ENCODE assay signal across 9 cellular contexts in genomic region chr16:2857451-2858244, GRCh38. TPM values are rescaled to one million over a fixed set of nuclear protein-coding genes. Genes with fewer than 3 reads are reported as not detected.
DNase-seq lines count a peak whose midpoint lies in the region; TF ChIP-seq lines count a peak whose summit lies in the region.
"Had no signal": no experiment of that assay in that cellular context is flagged by ENCODE, and none has a peak within 500 bp of the region (broad histone marks: within the 10 kb centered on the region; RNA-seq: fewer than 3 reads in every experiment).

A gene with protein sequence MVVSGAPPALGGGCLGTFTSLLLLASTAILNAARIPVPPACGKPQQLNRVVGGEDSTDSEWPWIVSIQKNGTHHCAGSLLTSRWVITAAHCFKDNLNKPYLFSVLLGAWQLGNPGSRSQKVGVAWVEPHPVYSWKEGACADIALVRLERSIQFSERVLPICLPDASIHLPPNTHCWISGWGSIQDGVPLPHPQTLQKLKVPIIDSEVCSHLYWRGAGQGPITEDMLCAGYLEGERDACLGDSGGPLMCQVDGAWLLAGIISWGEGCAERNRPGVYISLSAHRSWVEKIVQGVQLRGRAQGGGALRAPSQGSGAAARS (minus strand): TSS chr16:2858170. CDS start chr16:2858104, 66 bp downstream.

- peaks cover 0 to 2% of the 10 kb centered on the region in 2 experiments for H3K36me3 ChIP-seq in trophoblast cell (ENCODE audit: control insufficient read depth in 1 of 2, insufficient read depth in 2 of 2, low read length in 2 of 2)

- H3K4me1 ChIP-seq in trophoblast cell (ENCODE audit: control insufficient read depth in 1 of 2, insufficient read depth in 2 of 2, low read length in 2 of 2): peaks cover 16 to 17% of the 10 kb centered on the region in 2 experiments

- H2BK120ac ChIP-seq in trophoblast cell (ENCODE audit: insufficient read depth, low read length, poor library complexity): peak within 1 kb of the TSS; percentile 30

- H3K4me3 ChIP-seq in epithelial cell of proximal tubule (ENCODE audit: low read depth, low read length): peak within 1 kb of the TSS; percentile 41
- H3K4me3 ChIP-seq in trophoblast cell (ENCODE audit: low read depth, low read length): peak within 1 kb of the TSS; percentile 7

- peak within 1 kb of the TSS; percentile 40 for H3K18ac ChIP-seq in trophoblast cell (ENCODE audit: low read length)

- peak within 1 kb of the TSS; percentile 2 for H2AFZ ChIP-seq in trophoblast cell (ENCODE audit: insufficient read depth, low read length, poor library complexity)

- DNase-seq in ELF-1 (ENCODE audit: low read depth, low spot score) (peak; percentile 61), RKO (ENCODE audit: low spot score) (peak; percentile 73), epithelial cell of proximal tubule (ENCODE audit: low read depth) (no peak), trophoblast cell (peak; percentile 97), HuH-7 (ENCODE audit: low spot score) (no peak), putamen (ENCODE audit: low spot score) (no peak), nucleus accumbens (lab: John Stamatoyannopoulos, UW) (no peak), activated gamma-delta T cell (lab: John Stamatoyannopoulos, UW) (no peak)

- H4K12ac ChIP-seq in trophoblast cell (ENCODE audit: low read depth, low read length): peak within 1 kb of the TSS; percentile 20

- no peak within 1 kb of the TSS for H3K4ac ChIP-seq in trophoblast cell (ENCODE audit: low read depth, low read length)

- peak within 1 kb of the TSS; percentile 60 for H2BK12ac ChIP-seq in trophoblast cell (ENCODE audit: low read length)

- H2AK5ac ChIP-seq in trophoblast cell (ENCODE audit: low read length): no peak within 1 kb of the TSS

- no peak within 1 kb of the TSS for H3K9ac ChIP-seq in trophoblast cell (ENCODE audit: low read length)

- peaks cover 7% of the 10 kb centered on the region for H3K79me1 ChIP-seq in trophoblast cell (ENCODE audit: low read length)

- no peak within 1 kb of the TSS for H2BK5ac ChIP-seq in trophoblast cell (ENCODE audit: low read depth, low read length, poor library complexity)

- no peaks in the 10 kb centered on the region for H3K27me3 ChIP-seq in trophoblast cell (ENCODE audit: insufficient read depth, low read length)

- peaks cover 2% of the 10 kb centered on the region for H3K79me2 ChIP-seq in trophoblast cell (ENCODE audit: control insufficient read depth, insufficient read depth, low read length, poor library complexity)

- no peak for TF ChIP-seq CTCF in epithelial cell of proximal tubule (conservative IDR thresholded peaks at IDR 0.05; ENCODE audit: low read depth, low read length)

- H3K9me3 ChIP-seq in trophoblast cell (ENCODE audit: insufficient read depth, low read depth, low read length): peaks cover 9% of the 10 kb centered on the region

- H3K4me2 ChIP-seq in trophoblast cell (ENCODE audit: low read length): peak within 1 kb of the TSS; percentile 39

- no CpG with 5 or more reads among the region's 42 CpGs for WGBS in trophoblast cell (ENCODE audit: extremely low coverage, insufficient coverage, insufficient read length)

- peak within 1 kb of the TSS; percentile 23 for H3K14ac ChIP-seq in trophoblast cell (ENCODE audit: low read length)

- no peak within 1 kb of the TSS for H3K27ac ChIP-seq in trophoblast cell (ENCODE audit: low read depth, low read length)

- peak within 1 kb of the TSS; percentile 55 for H4K8ac ChIP-seq in trophoblast cell (ENCODE audit: low read depth, low read length)

- peak within 1 kb of the TSS; percentile 60 for H4K91ac ChIP-seq in trophoblast cell (ENCODE audit: low read depth, low read length)

- H3K23ac ChIP-seq in trophoblast cell (ENCODE audit: low read length): no peak within 1 kb of the TSS

RNA-seq across cellular contexts. Expression of the gene that starts here (rescaled TPM):
- 9.5 and 11.1 TPM in 2 replicates for total RNA-seq in epithelial cell of proximal tubule
- polyA plus RNA-seq in trophoblast cell (2013): 1.9 and 2.0 TPM in 2 replicates
- total RNA-seq: cerebellum had no signal

Comparison
In these comparisons a context has a peak if more than half of its experiments do, and no peak if none do; other contexts are left out.
1. DNase-seq: peak in ELF-1 (single experiment), RKO (single experiment) and trophoblast cell (2 of 2); none in epithelial cell of proximal tubule (single experiment), HuH-7 (single experiment), putamen (single experiment), nucleus accumbens (0 of 56) and activated gamma-delta T cell (single experiment).